In genomic region chr17:15965510-15965909, GRCh38 we compare ENCODE assay signal across 11 cellular contexts. TPM values are rescaled to one million over a fixed set of nuclear protein-coding genes. Genes with fewer than 3 reads are reported as not detected.
DNase-seq lines count a peak whose midpoint lies in the region; ATAC-seq, FAIRE-seq and TF ChIP-seq lines count a peak whose summit lies in the region.
"Had no signal": no experiment of that assay in that cellular context is flagged by ENCODE, and none has a peak within 500 bp of the region (broad histone marks: within the 10 kb centered on the region; RNA-seq: fewer than 3 reads in every experiment).

No MANE protein-coding gene starts in this region.

- intact Hi-C loops in HepG2 (cut with micrococcal nuclease; ENCODE audit: unreplicated experiment): no loop called here
- intact Hi-C loops in right lobe of liver (cut with DNase I): no loop called here

- peak overlapping the region in 2 of 3 experiments; percentile 25 to 75; a peak in 3 of 6 replicates for H3K4me3 ChIP-seq in HepG2 (replicated peaks in 1 of 3; ENCODE audit: insufficient read depth in 1 of 3, low read depth in 2 of 3, low read length in 3 of 3)
- H3K4me3 ChIP-seq in right lobe of liver: no peak overlapping the region
- H3K4me3 ChIP-seq in GM23248: no peak overlapping the region

- H3K27me3 Mint-ChIP-seq in WTC11 (ENCODE audit: low read depth): no peaks in the 10 kb centered on the region

- H4K20me1 ChIP-seq in HepG2 (ENCODE audit: insufficient read depth, low read length): no peaks in the 10 kb centered on the region
- no peaks in the 10 kb centered on the region for H4K20me1 ChIP-seq in GM23248 (ENCODE audit: insufficient read depth)

- H3K9ac ChIP-seq in HepG2 (ENCODE audit: insufficient read depth, low read depth, low read length) (peak overlapping the region; percentile 39; the same call in 1 of the 2 replicates), GM23248 (no peak overlapping the region)

- TF ChIP-seq POLR2A in HepG2 (IDR thresholded peaks at IDR 0.05; ENCODE audit: insufficient read depth in 1 of 2, low read depth in 2 of 2, low read length in 2 of 2) (no peak), right lobe of liver (IDR thresholded peaks at IDR 0.05) (no peak)

- POLR2A ChIA-PET in HepG2 (lab: Yijun Ruan, JAX) (interaction anchor here (1.0 to 1.7 kb wide), 3 partner anchors 20 to 34 kb away, joined by 3 to 15 read pairs (median 12); partner anchors contain the start of genes ADORA2B, TTC19 and ZSWIM7), WTC11 (lab: Charles Lee) (interaction anchor here (1.1 to 2.2 kb wide), 2 partner anchors 16 to 20 kb away, joined by 3 to 16 read pairs; partner anchors contain the start of gene ADORA2B)

- H3K27ac Mint-ChIP-seq in WTC11: peak overlapping the region; percentile 100

- H3K36me3 Mint-ChIP-seq in WTC11: peaks cover 1% of the 10 kb centered on the region; the same call in 1 of the 2 replicates
- H3K36me3 Mint-ChIP-seq: CD4-positive, CD25-positive, alpha-beta regulatory T cell had no signal

- peak overlapping the region; percentile 84 for H3K27ac ChIP-seq in HepG2 (ENCODE audit: extremely low read length, insufficient read depth, low read length)
- H3K27ac ChIP-seq in right lobe of liver: no peak overlapping the region
- H3K27ac ChIP-seq in GM23248: no peak overlapping the region

- H3K36me3 ChIP-seq in HepG2 (replicated peaks in 1 of 2; ENCODE audit: control insufficient read depth in 1 of 2, insufficient read depth in 2 of 2, low read length in 2 of 2) (peaks cover 0 to 2% of the 10 kb centered on the region in 2 experiments; a peak in 3 of 5 replicates), right lobe of liver (no peaks in the 10 kb centered on the region), GM23248 (ENCODE audit: low read depth) (no peaks in the 10 kb centered on the region)

- peak overlapping the region; percentile 99 for H3K4me2 ChIP-seq in HepG2 (ENCODE audit: low read depth, low read length)
- no peak overlapping the region for H3K4me2 ChIP-seq in GM23248 (ENCODE audit: unreplicated experiment)

- TF ChIP-seq CTCF in HepG2 (CRISPR knock-in tag; IDR thresholded peaks at IDR 0.05) (no peak), right lobe of liver (IDR thresholded peaks at IDR 0.05) (no peak), WTC11 (IDR thresholded peaks at IDR 0.05) (no peak)

- DNase-seq in HepG2 (ENCODE audit: low spot score) (no peak), right lobe of liver (no peak), WTC11 (ENCODE audit: low spot score) (no peak), mesenteric fat pad (ENCODE audit: low spot score) (peak; percentile 20), GOT3 (lab: John Stamatoyannopoulos, UW) (no peak), NCI-H2196 treated with DMSO at 0.1 percent for 48 hours (lab: John Stamatoyannopoulos, UW; ENCODE audit: unreplicated experiment) (no peak), GM23248 (no peak)
- no peak for DNase-seq in activated CD4-positive, alpha-beta T cell treated with anti-CD3 and anti-CD28 coated beads for 4 hours
- DNase-seq: CD4-positive, CD25-positive, alpha-beta regulatory T cell; foreskin melanocyte had no signal

- TF ChIP-seq EP300 in HepG2 (IDR thresholded peaks at IDR 0.05; ENCODE audit: low read depth in 2 of 2, low read length in 2 of 2) (no peak), HepG2 (CRISPR knock-in tag; IDR thresholded peaks at IDR 0.05; ENCODE audit: borderline replicate concordance) (no peak)

- H3K4me3 Mint-ChIP-seq in WTC11: peak overlapping the region; percentile 44
- H3K4me3 Mint-ChIP-seq: CD4-positive, CD25-positive, alpha-beta regulatory T cell had no signal

- H3K9me3 ChIP-seq in HepG2 (ENCODE audit: low read length) (no peaks in the 10 kb centered on the region), right lobe of liver (no peaks in the 10 kb centered on the region), GM23248 (ENCODE audit: low read depth) (no peaks in the 10 kb centered on the region)

- no peaks in the 10 kb centered on the region for H3K9me3 Mint-ChIP-seq in WTC11

- no peaks in the 10 kb centered on the region for H3K9me2 ChIP-seq in GM23248 (ENCODE audit: insufficient read depth)

- H2AFZ ChIP-seq in HepG2 (ENCODE audit: low read length): no peak overlapping the region
- no peak overlapping the region for H2AFZ ChIP-seq in GM23248

- H3K27me3 ChIP-seq in HepG2 (ENCODE audit: control insufficient read depth in 1 of 2, insufficient read depth in 2 of 2, low read length in 2 of 2) (no peaks in the 10 kb centered on the region), right lobe of liver (no peaks in the 10 kb centered on the region), GM23248 (replicated peaks; ENCODE audit: insufficient read depth) (no peaks in the 10 kb centered on the region)

- peak; percentile 11 for ATAC-seq in HepG2
- no peak for ATAC-seq in right lobe of liver
- peak; percentile 8 for ATAC-seq in WTC11

- 61% methylated on average over 5 of the region's 6 CpGs for WGBS in HepG2 (ENCODE audit: low lambda C conversion rate)
- 50% methylated on average over 2 of the region's 6 CpGs for WGBS in right lobe of liver (ENCODE audit: insufficient coverage, low coverage, low lambda C conversion rate, missing lambda C conversion rate)
- WGBS in GM23248 (ENCODE audit: low coverage in 1 of 2, low lambda C conversion rate in 2 of 2, missing lambda C conversion rate in 2 of 2), 2 experiments: 87 to 91% methylated on average over 6 of the region's 6 CpGs

- no peak for FAIRE-seq in HepG2 (lab: Jason Lieb, UNC)
- FAIRE-seq: colon had no signal

- no peaks in the 10 kb centered on the region for H3F3A ChIP-seq in GM23248 (ENCODE audit: insufficient read depth)

- CTCF ChIA-PET in HepG2 (lab: Yijun Ruan, JAX; ENCODE audit: low intra/inter-chr PET ratio, low total read pairs): no interaction called here
- CTCF ChIA-PET in WTC11 (lab: Charles Lee): interaction anchor here (0.7 to 4.2 kb wide), 4 partner anchors 17 to 34 kb away, joined by 3 to 43 read pairs (median 11); partner anchors contain the start of genes ADORA2B, TTC19 and ZSWIM7

- no peak for TF ChIP-seq RAD21 in HepG2 (CRISPR knock-in tag; IDR thresholded peaks at IDR 0.05)

- BruUV-seq in HepG2 (replicated peaks; lab: Mats Ljungman, UMichigan): no TSS peak

- H3K4me1 ChIP-seq in HepG2 (ENCODE audit: insufficient read depth, low read length): peaks cover 50% of the 10 kb centered on the region
- peaks cover 0 to 7% (median 0%) of the 10 kb centered on the region in 4 donors for H3K4me1 ChIP-seq in right lobe of liver
- peaks cover 7% of the 10 kb centered on the region; the same call in 1 of the 2 replicates for H3K4me1 ChIP-seq in GM23248 (ENCODE audit: insufficient read depth)

- in situ Hi-C loops in HepG2 (cut with HindIII; ENCODE audit: extremely low pct_ligation_motif_present, low pct_unique_long_range_greater_than_20kb) (no loop called here), GM23248 (cut with MboI) (no loop called here)

- peaks cover 60% of the 10 kb centered on the region for H3K4me1 Mint-ChIP-seq in WTC11

- H3K79me2 ChIP-seq in HepG2 (ENCODE audit: insufficient read depth, low read length) (peaks cover 22% of the 10 kb centered on the region), GM23248 (ENCODE audit: insufficient read depth) (0 out of 2 replicates have a peak, but pooled peaks cover 20% of the 10 kb centered on the region)

RNA-seq across cellular contexts. Expression of gene ADORA2B, which starts 20.6 kb away (rescaled TPM):
- total RNA-seq in HepG2 (2016; rRNA removed; fragmentation: Illumina TruSeq; extraction: Trizol) (6.7 and 10.4 TPM in 2 replicates), right lobe of liver (under 1 TPM in 5 of 6 experiments, not detected in 1; 0.16 to 0.62 (median 0.37) TPM), WTC11 (2021) (4.2 to 5.1 TPM (median 4.9 TPM) in 3 replicates), mesenteric fat pad (0.55 TPM)
- 3.7 and 4.9 TPM in 2 replicates for total RNA-seq in HepG2 (2016; cell fraction: cytosol; rRNA removed; fragmentation: Illumina TruSeq; extraction: Trizol; ENCODE audit: low read depth)
- total RNA-seq in HepG2 (2016; cell fraction: insoluble cytoplasmic fraction; rRNA removed; fragmentation: Illumina TruSeq; extraction: Trizol): 6.5 and 10.3 TPM in 2 replicates
- total RNA-seq in HepG2 (2016; cell fraction: membrane; rRNA removed; fragmentation: Illumina TruSeq; extraction: Trizol): 7.8 and 9.3 TPM in 2 replicates
- 9.1 and 10.0 TPM in 2 replicates for total RNA-seq in HepG2 (2016; cell fraction: nucleus; rRNA removed; fragmentation: Illumina TruSeq; extraction: Trizol)
- polyA plus RNA-seq in HepG2 (2011; rRNA removed) (18.2 and 20.0 TPM in 2 replicates), GM23248 (2016; fragmentation: Nextera tagmentation; extraction: Ambion mirVana) (10.3 and 13.1 TPM in 2 replicates)
- polyA plus RNA-seq in HepG2 (2011; cell fraction: cytosol; rRNA removed): 21.0 and 26.4 TPM in 2 replicates
- polyA plus RNA-seq in HepG2 (2011; cell fraction: nucleus; rRNA removed): 10.1 and 12.1 TPM in 2 replicates
- polyA plus RNA-seq in HepG2 (2012): 7.3 and 7.9 TPM in 2 replicates
- 3.6 and 4.7 TPM in 2 replicates for polyA plus RNA-seq in HepG2 (2016; cell fraction: cytosol; fragmentation: Illumina TruSeq; extraction: Trizol; ENCODE audit: low read depth)
- 5.4 and 6.4 TPM in 2 replicates for polyA plus RNA-seq in HepG2 (2016; cell fraction: insoluble cytoplasmic fraction; fragmentation: Illumina TruSeq; extraction: Trizol; ENCODE audit: low read depth)
- 6.3 and 6.8 TPM in 2 replicates for polyA plus RNA-seq in HepG2 (2016; cell fraction: membrane; fragmentation: Illumina TruSeq; extraction: Trizol; ENCODE audit: low read depth)
- polyA plus RNA-seq in HepG2 (2016; cell fraction: nucleus; fragmentation: Illumina TruSeq; extraction: Trizol; ENCODE audit: insufficient read depth, low read depth): 9.2 and 11.4 TPM in 2 replicates
- 0.63 and 43.6 TPM in 2 replicates for polyA minus RNA-seq in HepG2 (2011; rRNA and poly(A)+ RNA removed; ENCODE audit: low replicate concordance)
- 9.7 and 15.7 TPM in 2 replicates for polyA minus RNA-seq in HepG2 (2011; cell fraction: cytosol; rRNA and poly(A)+ RNA removed)
- polyA minus RNA-seq in HepG2 (2011; cell fraction: nucleus; rRNA and poly(A)+ RNA removed): 9.3 and 10.4 TPM in 2 replicates
- 13.7 and 20.2 TPM in 2 replicates for total RNA-seq in GM23248 (2014; rRNA removed; shearing (Covaris generic))
- total RNA-seq: CD4-positive, CD25-positive, alpha-beta regulatory T cell had no signal

RNA-seq across cellular contexts. Expression of gene ZSWIM7, which starts 34.0 kb away (rescaled TPM):
- 13.1 and 16.8 TPM in 2 replicates for total RNA-seq in HepG2 (2016; rRNA removed; fragmentation: Illumina TruSeq; extraction: Trizol)
- total RNA-seq in HepG2 (2016; cell fraction: cytosol; rRNA removed; fragmentation: Illumina TruSeq; extraction: Trizol; ENCODE audit: low read depth): 23.8 and 31.5 TPM in 2 replicates
- 13.4 and 19.7 TPM in 2 replicates for total RNA-seq in HepG2 (2016; cell fraction: insoluble cytoplasmic fraction; rRNA removed; fragmentation: Illumina TruSeq; extraction: Trizol)
- 25.2 and 28.6 TPM in 2 replicates for total RNA-seq in HepG2 (2016; cell fraction: membrane; rRNA removed; fragmentation: Illumina TruSeq; extraction: Trizol)
- 6.6 and 8.5 TPM in 2 replicates for total RNA-seq in HepG2 (2016; cell fraction: nucleus; rRNA removed; fragmentation: Illumina TruSeq; extraction: Trizol)
- 24.9 and 28.1 TPM in 2 replicates for polyA plus RNA-seq in HepG2 (2011; rRNA removed)
- polyA plus RNA-seq in HepG2 (2011; cell fraction: cytosol; rRNA removed): 24.5 and 25.8 TPM in 2 replicates
- polyA plus RNA-seq in HepG2 (2011; cell fraction: nucleus; rRNA removed): 31.1 and 36.4 TPM in 2 replicates
- 13.5 and 13.6 TPM in 2 replicates for polyA plus RNA-seq in HepG2 (2012)
- 30.8 and 45.7 TPM in 2 replicates for polyA plus RNA-seq in HepG2 (2016; cell fraction: cytosol; fragmentation: Illumina TruSeq; extraction: Trizol; ENCODE audit: low read depth)
- 19.6 and 19.9 TPM in 2 replicates for polyA plus RNA-seq in HepG2 (2016; cell fraction: insoluble cytoplasmic fraction; fragmentation: Illumina TruSeq; extraction: Trizol; ENCODE audit: low read depth)
- 26.5 and 30.0 TPM in 2 replicates for polyA plus RNA-seq in HepG2 (2016; cell fraction: membrane; fragmentation: Illumina TruSeq; extraction: Trizol; ENCODE audit: low read depth)
- polyA plus RNA-seq in HepG2 (2016; cell fraction: nucleus; fragmentation: Illumina TruSeq; extraction: Trizol; ENCODE audit: insufficient read depth, low read depth): 14.0 and 21.1 TPM in 2 replicates
- 5.8 and 11.0 TPM in 2 replicates for polyA minus RNA-seq in HepG2 (2011; rRNA and poly(A)+ RNA removed; ENCODE audit: low replicate concordance)
- 4.9 and 8.5 TPM in 2 replicates for polyA minus RNA-seq in HepG2 (2011; cell fraction: cytosol; rRNA and poly(A)+ RNA removed)
- polyA minus RNA-seq in HepG2 (2011; cell fraction: nucleus; rRNA and poly(A)+ RNA removed): 7.0 and 9.7 TPM in 2 replicates
- total RNA-seq in right lobe of liver: 10 to 100 TPM; 10.6 to 21.8 (median 11.8) TPM
- total RNA-seq in WTC11 (2021): 41.1 to 41.7 TPM (median 41.3 TPM) in 3 replicates
- total RNA-seq in mesenteric fat pad: 34.0 TPM
- total RNA-seq in GM23248 (2014; rRNA removed; shearing (Covaris generic)): 12.4 and 13.5 TPM in 2 replicates
- 25.8 and 29.1 TPM in 2 replicates for polyA plus RNA-seq in GM23248 (2016; fragmentation: Nextera tagmentation; extraction: Ambion mirVana)

RNA-seq across cellular contexts. Expression of gene TTC19, which starts 34.1 kb away (rescaled TPM):
- total RNA-seq in HepG2 (2016; rRNA removed; fragmentation: Illumina TruSeq; extraction: Trizol) (22.7 and 24.3 TPM in 2 replicates), right lobe of liver (10 to 100 TPM; 14.3 to 32.3 (median 19.9) TPM), WTC11 (2021) (55.3 to 60.0 TPM (median 58.0 TPM) in 3 replicates), mesenteric fat pad (27.0 TPM)
- 6.4 and 7.6 TPM in 2 replicates for total RNA-seq in HepG2 (2016; cell fraction: cytosol; rRNA removed; fragmentation: Illumina TruSeq; extraction: Trizol; ENCODE audit: low read depth)
- total RNA-seq in HepG2 (2016; cell fraction: insoluble cytoplasmic fraction; rRNA removed; fragmentation: Illumina TruSeq; extraction: Trizol): 23.3 and 24.1 TPM in 2 replicates
- 15.5 and 16.3 TPM in 2 replicates for total RNA-seq in HepG2 (2016; cell fraction: membrane; rRNA removed; fragmentation: Illumina TruSeq; extraction: Trizol)
- 25.1 and 28.9 TPM in 2 replicates for total RNA-seq in HepG2 (2016; cell fraction: nucleus; rRNA removed; fragmentation: Illumina TruSeq; extraction: Trizol)
- polyA plus RNA-seq in HepG2 (2011; rRNA removed) (4.4 and 5.6 TPM in 2 replicates), GM23248 (2016; fragmentation: Nextera tagmentation; extraction: Ambion mirVana) (26.3 and 27.9 TPM in 2 replicates)
- polyA plus RNA-seq in HepG2 (2011; cell fraction: cytosol; rRNA removed): 3.0 and 3.8 TPM in 2 replicates
- polyA plus RNA-seq in HepG2 (2011; cell fraction: nucleus; rRNA removed): 17.4 and 20.7 TPM in 2 replicates
- 16.8 and 19.3 TPM in 2 replicates for polyA plus RNA-seq in HepG2 (2012)
- polyA plus RNA-seq in HepG2 (2016; cell fraction: cytosol; fragmentation: Illumina TruSeq; extraction: Trizol; ENCODE audit: low read depth): 4.3 and 4.6 TPM in 2 replicates
- 21.2 and 21.3 TPM in 2 replicates for polyA plus RNA-seq in HepG2 (2016; cell fraction: insoluble cytoplasmic fraction; fragmentation: Illumina TruSeq; extraction: Trizol; ENCODE audit: low read depth)
- polyA plus RNA-seq in HepG2 (2016; cell fraction: membrane; fragmentation: Illumina TruSeq; extraction: Trizol; ENCODE audit: low read depth): 9.1 and 9.6 TPM in 2 replicates
- 33.3 and 33.4 TPM in 2 replicates for polyA plus RNA-seq in HepG2 (2016; cell fraction: nucleus; fragmentation: Illumina TruSeq; extraction: Trizol; ENCODE audit: insufficient read depth, low read depth)
- 5.8 and 10.9 TPM in 2 replicates for polyA minus RNA-seq in HepG2 (2011; rRNA and poly(A)+ RNA removed; ENCODE audit: low replicate concordance)
- 5.0 and 7.2 TPM in 2 replicates for polyA minus RNA-seq in HepG2 (2011; cell fraction: cytosol; rRNA and poly(A)+ RNA removed)
- polyA minus RNA-seq in HepG2 (2011; cell fraction: nucleus; rRNA and poly(A)+ RNA removed): 33.9 and 38.8 TPM in 2 replicates
- 41.7 and 45.3 TPM in 2 replicates for total RNA-seq in GM23248 (2014; rRNA removed; shearing (Covaris generic))

Comparison
In these comparisons a context has a peak if more than half of its experiments do, and no peak if none do; other contexts are left out.
1. ATAC-seq: peak in HepG2 (single experiment) and WTC11 (single experiment); none in right lobe of liver (0 of 4).
2. H3K4me3 ChIP-seq: peak in HepG2 (2 of 3); none in right lobe of liver (0 of 3) and GM23248 (single experiment).